ENCODE assay signal across 10 cellular contexts in the genomic region with DNA sequence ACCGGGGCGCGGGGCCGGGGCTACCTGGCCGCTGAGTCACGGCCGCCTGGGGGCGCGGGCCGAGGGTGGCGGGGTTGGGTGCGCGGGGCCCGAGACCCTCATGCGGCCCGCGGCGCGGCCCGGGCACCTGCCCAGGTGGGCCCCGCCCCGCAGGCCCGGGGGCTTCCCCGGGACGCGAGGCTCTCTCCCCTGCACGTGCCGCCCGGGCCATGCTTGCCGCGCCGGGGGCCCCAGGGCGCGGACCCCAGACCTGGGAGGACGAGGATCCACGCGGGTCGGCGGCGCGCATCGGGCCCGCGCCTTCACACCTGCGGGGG. TPM values are rescaled to one million over a fixed set of nuclear protein-coding genes. Genes with fewer than 3 reads are reported as not detected.
DNase-seq lines count a peak whose midpoint lies in the region; ATAC-seq and TF ChIP-seq lines count a peak whose summit lies in the region.
"Had no signal": no experiment of that assay in that cellular context is flagged by ENCODE, and none has a peak within 500 bp of the region (broad histone marks: within the 10 kb centered on the region; RNA-seq: fewer than 3 reads in every experiment).

No MANE protein-coding gene starts in this region.

- H4K20me1 ChIP-seq in HCT116 (ENCODE audit: insufficient read depth) = no peaks in the 10 kb centered on the region; the same call in 1 of the 2 replicates

- H3K4me1 Mint-ChIP-seq in CD8-positive, alpha-beta memory T cell = peaks cover 24 to 38% (median 26%) of the 10 kb centered on the region in 3 donors
- H3K4me1 Mint-ChIP-seq in naive B cell = peaks cover 20 to 31% (median 27%) of the 10 kb centered on the region in 3 donors

- peak overlapping the region; percentile 95 for H3K9ac ChIP-seq in HCT116 (ENCODE audit: low read length)

- intact Hi-C loops in HCT116 (cut with micrococcal nuclease) = no loop called here

- peak overlapping the region; percentile 86 for H3K4me2 ChIP-seq in HCT116 (ENCODE audit: low read length)

- H3K27me3 Mint-ChIP-seq in CD8-positive, alpha-beta memory T cell = peaks cover 5 to 6% of the 10 kb centered on the region in 2 donors
- H3K27me3 Mint-ChIP-seq in naive B cell = peaks cover 0 to 11% (median 2%) of the 10 kb centered on the region in 3 donors
- H3K27me3 Mint-ChIP-seq: IgD-negative memory B cell had no signal

- H3K4me3 ChIP-seq in CD8-positive, alpha-beta memory T cell (ENCODE audit: low read length) = no peak overlapping the region
- peak overlapping the region; percentile 78 to 82 for H3K4me3 ChIP-seq in HCT116 (replicated peaks in 1 of 2; ENCODE audit: low read depth in 1 of 2, low read length in 2 of 2)
- peak overlapping the region; percentile 58 for H3K4me3 ChIP-seq in astrocyte of the cerebellum (ENCODE audit: low read depth, low read length)

- no peaks in the 10 kb centered on the region for H3K36me3 ChIP-seq in CD8-positive, alpha-beta memory T cell (ENCODE audit: insufficient read depth, low read length)
- peaks cover 0 to 2% of the 10 kb centered on the region in 2 experiments; a peak in 2 of 4 replicates for H3K36me3 ChIP-seq in HCT116 (ENCODE audit: control insufficient read depth in 1 of 2, insufficient read depth in 2 of 2, low read length in 2 of 2)

- H3K79me2 ChIP-seq in HCT116 (ENCODE audit: insufficient read depth, low read length) = peaks cover 49% of the 10 kb centered on the region

- RAD21 ChIA-PET in HCT116 (lab: Charles Lee; ENCODE audit: low non-redundant PET in 1 of 2, low total read pairs in 2 of 2, uncharacterized antibody in 2 of 2, unreplicated experiment in 2 of 2) = no interaction called here

- in situ Hi-C loops in astrocyte of the cerebellum (cut with HindIII; ENCODE audit: low sequenced_read_pairs) = no loop called here

- CTCF ChIA-PET in CD8-positive, alpha-beta memory T cell (lab: Charles Lee) = no interaction called here
- CTCF ChIA-PET in HCT116 (lab: Charles Lee) = no interaction called here

- no peak for TF ChIP-seq RAD21 in HCT116 (IDR thresholded peaks at IDR 0.05; ENCODE audit: low read depth)

- no peaks in the 10 kb centered on the region for H3K27me3 ChIP-seq in CD8-positive, alpha-beta memory T cell (ENCODE audit: insufficient read depth, low read length, poor library complexity, severe bottlenecking)
- H3K27me3 ChIP-seq in HCT116 (ENCODE audit: insufficient read depth, low read length) = no peaks in the 10 kb centered on the region

- peak; percentile 15 for ATAC-seq in HCT116
- peak; percentile 63 to 64 for ATAC-seq in naive B cell (ENCODE audit: low read depth in 2 of 2)
- ATAC-seq in GM19395 (IDR thresholded peaks at IDR 0.05; ENCODE audit: unreplicated experiment) = no peak

- no peaks in the 10 kb centered on the region for H3K9me3 Mint-ChIP-seq in CD8-positive, alpha-beta memory T cell
- no peaks in the 10 kb centered on the region for H3K9me3 Mint-ChIP-seq in naive B cell
- H3K9me3 Mint-ChIP-seq: IgD-negative memory B cell, neural crest cell had no signal

- TF ChIP-seq POLR2A in HCT116 (IDR thresholded peaks at IDR 0.05; ENCODE audit: borderline replicate concordance, extremely low read depth, insufficient read depth, insufficient read length) = no peak

- H3K4me3 Mint-ChIP-seq in CD8-positive, alpha-beta memory T cell = no peak overlapping the region
- H3K4me3 Mint-ChIP-seq in naive B cell = peak overlapping the region in 2 of 8 donors; percentile 15 to 85

- no peak overlapping the region for H3K27ac Mint-ChIP-seq in CD8-positive, alpha-beta memory T cell
- H3K27ac Mint-ChIP-seq in naive B cell = peak overlapping the region in 1 of 6 donors; percentile 93

- H3K9me2 ChIP-seq in HCT116 (ENCODE audit: insufficient read depth) = no peaks in the 10 kb centered on the region

- no TSS peak for BruUV-seq in HCT116 (replicated peaks; lab: Mats Ljungman, UMichigan)

- H3K36me3 Mint-ChIP-seq in CD8-positive, alpha-beta memory T cell = peaks cover 0 to 13% (median 0%) of the 10 kb centered on the region in 3 donors
- H3K36me3 Mint-ChIP-seq in naive B cell = no peaks in the 10 kb centered on the region
- H3K36me3 Mint-ChIP-seq: IgD-negative memory B cell had no signal

- H3K9me3 ChIP-seq in CD8-positive, alpha-beta memory T cell (ENCODE audit: low read length) = no peaks in the 10 kb centered on the region
- H3K9me3 ChIP-seq in HCT116 (ENCODE audit: control insufficient read depth in 1 of 2, insufficient read depth in 1 of 2, low read depth in 1 of 2, low read length in 2 of 2) = no peaks in the 10 kb centered on the region

- H3K27ac ChIP-seq in CD8-positive, alpha-beta memory T cell (ENCODE audit: low read depth, low read length) = peak overlapping the region; percentile 75
- peak overlapping the region; percentile 92 for H3K27ac ChIP-seq in HCT116 (ENCODE audit: low read depth, low read length)

- peaks cover 35% of the 10 kb centered on the region for H3K4me1 ChIP-seq in CD8-positive, alpha-beta memory T cell (ENCODE audit: insufficient read depth, low read length)
- H3K4me1 ChIP-seq in HCT116 (ENCODE audit: control insufficient read depth in 1 of 2, insufficient read depth in 2 of 2, low read length in 2 of 2) = peaks cover 48 to 80% of the 10 kb centered on the region in 2 experiments

- H2AFZ ChIP-seq in HCT116 (ENCODE audit: low read depth, low read length, poor library complexity, severe bottlenecking) = no peak overlapping the region

- DNase-seq in CD8-positive, alpha-beta memory T cell = peak in 3 of 5 donors; percentile 39 to 62 (median 57)
- DNase-seq in HCT116 (ENCODE audit: low read depth, low spot score) (no peak), astrocyte of the cerebellum (ENCODE audit: low read depth) (no peak), naive B cell (no peak), HuH-7.5 (ENCODE audit: low spot score) (no peak), kidney glomerular epithelial cell (lab: John Stamatoyannopoulos, UW) (no peak), DMS79 (lab: John Stamatoyannopoulos, UW) (no peak)

- TF ChIP-seq CTCF in HCT116 (IDR thresholded peaks at IDR 0.05 in 2 of 3, conservative IDR thresholded peaks at IDR 0.05 in 1 of 3; ENCODE audit: borderline replicate concordance in 1 of 3, insufficient read depth in 1 of 3, low read depth in 2 of 3, low read length in 2 of 3) (no peak), astrocyte of the cerebellum (IDR thresholded peaks at IDR 0.05; ENCODE audit: low read depth, low read length, missing control alignments) (no peak)

- POLR2A ChIA-PET in CD8-positive, alpha-beta memory T cell (lab: Charles Lee) = no interaction called here
- POLR2A ChIA-PET in HCT116 (lab: Charles Lee) = no interaction called here

TF ChIP-seq in HCT116, 20 proteins besides CTCF, POLR2A, EP300 and RAD21:
- TF ChIP-seq CBX3 (IDR thresholded peaks at IDR 0.05; ENCODE audit: low read depth) (no peak), JUND (IDR thresholded peaks at IDR 0.05) (no peak), ZFX (IDR thresholded peaks at IDR 0.05) (peak; percentile 65; the same call in 1 of the 2 replicates)

RNA-seq across cellular contexts. Expression of gene MAFK, which starts 0.4 kb away (rescaled TPM):
- total RNA-seq in CD8-positive, alpha-beta memory T cell = 10 to 100 TPM; 36.6 to 41.1 TPM
- polyA plus RNA-seq in CD8-positive, alpha-beta memory T cell = 0.85 TPM
- total RNA-seq in HCT116 (2021; ENCODE audit: unreplicated experiment) = 56.3 TPM
- polyA plus RNA-seq in HCT116 (2012) = 35.3 and 61.9 TPM in 2 replicates
- polyA plus RNA-seq in naive B cell (ENCODE audit: low read depth in 6 of 6) = 1 to 10 TPM in 1 of 6 donors, under 1 TPM in 5; 0.36 to 1.2 (median 0.66) TPM

RNA-seq across cellular contexts. Expression of gene TMEM184A, which starts 25.1 kb away (rescaled TPM):
- not detected for total RNA-seq in CD8-positive, alpha-beta memory T cell
- polyA plus RNA-seq in CD8-positive, alpha-beta memory T cell = not detected
- 34.8 TPM for total RNA-seq in HCT116 (2021; ENCODE audit: unreplicated experiment)
- 21.4 and 21.7 TPM in 2 replicates for polyA plus RNA-seq in HCT116 (2012)
- under 1 TPM in 1 of 6 donors, not detected in 5; 0.16 TPM for polyA plus RNA-seq in naive B cell (ENCODE audit: low read depth in 6 of 6)
- total RNA-seq: neural crest cell had no signal

RNA-seq across cellular contexts. Expression of gene INTS1, which starts 26.7 kb away (rescaled TPM):
- 100 to 1,000 TPM in 1 of 2 experiments, 10 to 100 TPM in 1; 96.6 to 111 TPM for total RNA-seq in CD8-positive, alpha-beta memory T cell
- 26.1 TPM for polyA plus RNA-seq in CD8-positive, alpha-beta memory T cell
- total RNA-seq in HCT116 (2021; ENCODE audit: unreplicated experiment) = 167 TPM
- polyA plus RNA-seq in HCT116 (2012) = 100 TPM in 2 replicates
- polyA plus RNA-seq in naive B cell (ENCODE audit: low read depth in 6 of 6) = 10 to 100 TPM in 5 of 6 donors, 1 to 10 TPM in 1; 3.0 to 26.7 (median 11.7) TPM

RNA-seq across cellular contexts. Expression of gene PSMG3, which starts 38.9 kb away (rescaled TPM):
- total RNA-seq in CD8-positive, alpha-beta memory T cell = 10 to 100 TPM; 71.0 to 80.7 TPM
- polyA plus RNA-seq in CD8-positive, alpha-beta memory T cell = 51.3 TPM
- total RNA-seq in HCT116 (2021; ENCODE audit: unreplicated experiment) = 60.9 TPM
- polyA plus RNA-seq in HCT116 (2012) = 82.1 and 82.9 TPM in 2 replicates
- polyA plus RNA-seq in naive B cell (ENCODE audit: low read depth in 6 of 6) = 10 to 100 TPM; 24.2 to 43.4 (median 38.6) TPM

Comparison
In these comparisons a context has a peak if more than half of its experiments do, and no peak if none do; other contexts are left out.
1. DNase-seq: peak in CD8-positive, alpha-beta memory T cell (3 of 5); none in HCT116 (single experiment), astrocyte of the cerebellum (single experiment), naive B cell (single experiment), HuH-7.5 (single experiment), kidney glomerular epithelial cell (single experiment) and DMS79 (single experiment).
2. RNA of gene TMEM184A, which starts 25.1 kb away (total RNA-seq): 34.8 TPM in HCT116 (single experiment); not detected in CD8-positive, alpha-beta memory T cell; every median in the first group is over 10 times any median in the second.